ENCODE assay signal across 13 cellular contexts in genomic region chr3:124809039-124809438, GRCh38.
"Had no signal": no experiment of that assay in that cellular context is flagged by ENCODE, and none has a peak within 500 bp of the region (broad histone marks: within the 10 kb centered on the region; RNA-seq: fewer than 3 reads in every experiment).

No MANE protein-coding gene starts in this region.

- H3K9me3 ChIP-seq: right lobe of liver, stomach, thyroid gland had no signal

- ATAC-seq: left lobe of liver, right lobe of liver had no signal

- DNase-seq: activated CD4-positive, alpha-beta T cell treated with anti-CD3 and anti-CD28 coated beads, Interleukin-2, amount 10 ng/mL, durations not matched to agents 7 days and 5 days; activated CD8-positive, alpha-beta memory T cell treated with anti-CD3 and anti-CD28 coated beads, Interleukin-2, amount 50 U/mL, for 48 hours; activated naive CD8-positive, alpha-beta T cell treated with anti-CD3 and anti-CD28 coated beads for 36 hours; amygdala; brain microvascular endothelial cell; erythroblast; nucleus accumbens; right lobe of liver; SHP77 treated with DMSO at 0.1 percent for 48 hours; stimulated activated CD4-positive, alpha-beta T cell treated with anti-CD3 and anti-CD28 coated beads, Interleukin-1b, Interleukin-23, amount 100 ng/mL, for 48 hours; stomach; thyroid gland had no signal

- H3K27me3 ChIP-seq: brain microvascular endothelial cell, right lobe of liver, stomach, thyroid gland had no signal

- H3K36me3 ChIP-seq: thyroid gland had no signal

- H3K27ac ChIP-seq: right lobe of liver, stomach had no signal

- H3K4me3 ChIP-seq: right lobe of liver, stomach, thyroid gland had no signal
